ENCODE assay signal across 12 cellular contexts in the genomic region with DNA sequence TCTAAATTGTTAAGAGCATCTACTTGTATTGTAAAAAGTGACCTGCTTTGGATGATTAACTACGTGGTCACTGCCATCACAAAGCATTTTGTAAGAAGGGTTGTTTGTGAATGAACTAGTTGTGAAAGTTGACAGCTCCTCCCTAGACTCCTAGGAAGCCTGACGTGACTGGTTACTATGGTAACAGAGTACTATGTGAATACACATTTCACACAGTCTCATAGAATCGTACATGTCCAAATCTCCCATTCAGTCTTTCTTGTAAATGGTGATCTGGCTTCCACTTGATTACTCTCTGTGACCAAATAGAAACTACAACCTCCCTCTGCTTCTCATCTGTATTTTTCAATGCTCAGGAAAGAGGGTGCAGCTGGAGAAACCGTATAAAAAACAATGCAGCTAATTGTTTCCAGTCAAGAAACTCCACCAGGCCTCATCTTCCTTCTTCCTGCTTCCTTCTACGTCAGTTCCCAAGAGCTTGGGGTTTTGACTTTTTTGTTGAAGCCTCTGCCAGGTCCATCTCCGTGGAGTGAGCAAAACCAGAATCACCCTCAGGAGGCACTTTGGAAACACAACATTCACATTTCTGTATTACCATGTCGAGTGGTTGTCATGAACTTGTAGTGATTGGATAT.
DNase-seq lines count a peak whose midpoint lies in the region; ATAC-seq, FAIRE-seq and TF ChIP-seq lines count a peak whose summit lies in the region.
"Had no signal": no experiment of that assay in that cellular context is flagged by ENCODE, and none has a peak within 500 bp of the region (broad histone marks: within the 10 kb centered on the region; RNA-seq: fewer than 3 reads in every experiment).

No MANE protein-coding gene starts in this region.

- intact Hi-C loops in GM12878 (cut with micrococcal nuclease; ENCODE audit: unreplicated experiment), result no loop called here
- intact Hi-C loops in psoas muscle (cut with DNase I), result no loop called here
- intact Hi-C loops in activated T-helper 2 cell treated with anti-CD3 and anti-CD28 coated beads, Interferon-gamma antibody, Interleukin-2, Interleukin-4, amounts not matched to agents 10 μg/mL and 5 μg/mL and 100 μg/mL, durations not matched to agents 14 hours and 24 hours and 36 hours (cut with micrococcal nuclease), result no loop called here

- RAD21 ChIA-PET in GM12878 (lab: Charles Lee; ENCODE audit: unreplicated experiment), result no interaction called here

- H3K27ac ChIP-seq in GM12878 (ENCODE audit: control insufficient read depth, insufficient read depth) (no peak overlapping the region), psoas muscle (no peak overlapping the region), small intestine (ENCODE audit: low read depth in 1 of 2, low read length in 1 of 2) (no peak overlapping the region)
- H3K27ac ChIP-seq: gastroesophageal sphincter had no signal

- H3K4me2 ChIP-seq in GM12878 (ENCODE audit: control insufficient read depth, insufficient read depth), result no peak overlapping the region

- peaks cover 7% of the 10 kb centered on the region for H3K9me3 Mint-ChIP-seq in type B pancreatic cell
- no peaks in the 10 kb centered on the region for H3K9me3 Mint-ChIP-seq in activated T-helper 2 cell treated with anti-CD3 and anti-CD28 coated beads, Interferon-gamma antibody, Interleukin-2, Interleukin-4, amounts not matched to agents 10 μg/mL and 5 μg/mL and 100 μg/mL, durations not matched to agents 14 hours and 24 hours and 36 hours

- no peaks in the 10 kb centered on the region for H3K27me3 Mint-ChIP-seq in type B pancreatic cell
- H3K27me3 Mint-ChIP-seq in activated T-helper 2 cell treated with anti-CD3 and anti-CD28 coated beads, Interferon-gamma antibody, Interleukin-2, Interleukin-4, amounts not matched to agents 10 μg/mL and 5 μg/mL and 100 μg/mL, durations not matched to agents 14 hours and 24 hours and 36 hours (ENCODE audit: low read depth), result no peaks in the 10 kb centered on the region

- H4K20me1 ChIP-seq in GM12878 (ENCODE audit: control insufficient read depth, insufficient read depth), result no peaks in the 10 kb centered on the region

- H3K9me3 ChIP-seq in GM12878 (replicated peaks; ENCODE audit: control insufficient read depth, insufficient read depth, low read length) (no peaks in the 10 kb centered on the region), psoas muscle (no peaks in the 10 kb centered on the region), small intestine (ENCODE audit: control insufficient read depth, low read depth) (no peaks in the 10 kb centered on the region)
- H3K9me3 ChIP-seq: BE2C, gastroesophageal sphincter had no signal

- FAIRE-seq in GM12878 (lab: Jason Lieb, UNC), result no peak
- FAIRE-seq in small intestine (lab: Jason Lieb, UNC), result no peak

- CTCF ChIA-PET in GM12878 (lab: Yijun Ruan, JAX), result no interaction called here

- H3K36me3 ChIP-seq in GM12878 (ENCODE audit: control insufficient read depth in 2 of 2, insufficient read depth in 2 of 2, low read length in 1 of 2), result no peaks in the 10 kb centered on the region
- no peaks in the 10 kb centered on the region for H3K36me3 ChIP-seq in psoas muscle (ENCODE audit: insufficient read depth in 1 of 2, low read depth in 1 of 2)
- H3K36me3 ChIP-seq in small intestine (ENCODE audit: control insufficient read depth in 2 of 2, insufficient read depth in 2 of 2, low read length in 2 of 2), result no peaks in the 10 kb centered on the region
- H3K36me3 ChIP-seq: BE2C, gastroesophageal sphincter had no signal

- no peak for TF ChIP-seq CTCF in GM12878 (IDR thresholded peaks at IDR 0.05 in 2 of 3, conservative IDR thresholded peaks at IDR 0.05 in 1 of 3; ENCODE audit: control insufficient read depth in 2 of 3, extremely low read depth in 1 of 3, insufficient read depth in 1 of 3, low read depth in 3 of 3, low read length in 3 of 3)
- TF ChIP-seq CTCF in type B pancreatic cell (conservative IDR thresholded peaks at IDR 0.05), result no peak
- no peak for TF ChIP-seq CTCF in psoas muscle (IDR thresholded peaks at IDR 0.05)

- H3K4me3 ChIP-seq in GM12878 (no peak overlapping the region), psoas muscle (no peak overlapping the region), small intestine (ENCODE audit: low read depth in 1 of 2, low read length in 2 of 2) (no peak overlapping the region)
- H3K4me3 ChIP-seq: gastroesophageal sphincter had no signal

- 3% methylated on average over 7 of the region's 7 CpGs for WGBS in GM12878 (ENCODE audit: insufficient coverage, insufficient replicate concordance, low lambda C conversion rate, missing lambda C conversion rate)
- WGBS in psoas muscle, 3 donors, result 49 to 53% (median 53%) methylated on average over 7 of the region's 7 CpGs
- WGBS in small intestine, 3 donors, result 54 to 60% (median 58%) methylated on average over 7 of the region's 7 CpGs

- peak overlapping the region; percentile 40 for H3K4me3 Mint-ChIP-seq in type B pancreatic cell
- no peak overlapping the region for H3K4me3 Mint-ChIP-seq in activated T-helper 2 cell treated with anti-CD3 and anti-CD28 coated beads, Interferon-gamma antibody, Interleukin-2, Interleukin-4, amounts not matched to agents 10 μg/mL and 5 μg/mL and 100 μg/mL, durations not matched to agents 14 hours and 24 hours and 36 hours (ENCODE audit: low read depth)

- H3K4me1 Mint-ChIP-seq in type B pancreatic cell (ENCODE audit: unreplicated experiment), result peaks cover 13% of the 10 kb centered on the region
- no peaks in the 10 kb centered on the region for H3K4me1 Mint-ChIP-seq in activated T-helper 2 cell treated with anti-CD3 and anti-CD28 coated beads, Interferon-gamma antibody, Interleukin-2, Interleukin-4, amounts not matched to agents 10 μg/mL and 5 μg/mL and 100 μg/mL, durations not matched to agents 14 hours and 24 hours and 36 hours (ENCODE audit: low read depth)

- H2AFZ ChIP-seq in GM12878 (ENCODE audit: control insufficient read depth, low read depth, low read length), result no peak overlapping the region

- POLR2A ChIA-PET in GM12878 (lab: Charles Lee), result no interaction called here

- H3K79me2 ChIP-seq in GM12878 (ENCODE audit: control insufficient read depth, insufficient read depth, low read length), result no peaks in the 10 kb centered on the region

- no peak for TF ChIP-seq RAD21 in GM12878 (IDR thresholded peaks at IDR 0.05; ENCODE audit: insufficient read depth, low read depth, low read length)

- peak overlapping the region; percentile 13 for H3K27ac Mint-ChIP-seq in type B pancreatic cell
- H3K27ac Mint-ChIP-seq in activated T-helper 2 cell treated with anti-CD3 and anti-CD28 coated beads, Interferon-gamma antibody, Interleukin-2, Interleukin-4, amounts not matched to agents 10 μg/mL and 5 μg/mL and 100 μg/mL, durations not matched to agents 14 hours and 24 hours and 36 hours, result no peak overlapping the region

- SMC1A ChIA-PET in GM12878 (lab: Charles Lee; ENCODE audit: uncharacterized antibody, unreplicated experiment), result no interaction called here

- H3K9ac ChIP-seq in GM12878 (ENCODE audit: control insufficient read depth, insufficient read depth, low read length), result no peak overlapping the region

- TF ChIP-seq EP300 in GM12878 (IDR thresholded peaks at IDR 0.05; ENCODE audit: borderline replicate concordance in 1 of 2, control insufficient read depth in 1 of 2, low read depth in 2 of 2, low read length in 2 of 2), result no peak

- TF ChIP-seq POLR2A in GM12878 (IDR thresholded peaks at IDR 0.05; ENCODE audit: low read depth, low read length), result no peak

- H3K36me3 Mint-ChIP-seq in type B pancreatic cell, result no peaks in the 10 kb centered on the region
- H3K36me3 Mint-ChIP-seq in activated T-helper 2 cell treated with anti-CD3 and anti-CD28 coated beads, Interferon-gamma antibody, Interleukin-2, Interleukin-4, amounts not matched to agents 10 μg/mL and 5 μg/mL and 100 μg/mL, durations not matched to agents 14 hours and 24 hours and 36 hours (ENCODE audit: low read depth), result no peaks in the 10 kb centered on the region

- ATAC-seq in GM12878, result no peak
- no peak for ATAC-seq in psoas muscle
- ATAC-seq: gastroesophageal sphincter; stimulated activated naive CD8-positive, alpha-beta T cell treated with anti-CD3 and anti-CD28 coated beads, Interleukin-15, Interleukin-2, amounts not matched to agents 100 U/mL and 50 U/mL, for 24 hours had no signal

- in situ Hi-C loops in GM12878 (cut with MboI), result no loop called here

- H3K4me1 ChIP-seq in GM12878 (ENCODE audit: control insufficient read depth, insufficient read depth, low read length) (no peaks in the 10 kb centered on the region), psoas muscle (no peaks in the 10 kb centered on the region), small intestine (ENCODE audit: control insufficient read depth in 2 of 2, insufficient read depth in 1 of 2, low read depth in 1 of 2, low read length in 1 of 2) (no peaks in the 10 kb centered on the region)
- H3K4me1 ChIP-seq: gastroesophageal sphincter had no signal

- peak; percentile 36 for DNase-seq in NCI-H82 (lab: John Stamatoyannopoulos, UW)
- DNase-seq in NCI-H82 treated with DMSO at 0.1 percent for 48 hours (lab: John Stamatoyannopoulos, UW; ENCODE audit: unreplicated experiment), result no peak
- no peak for DNase-seq in GM12878 (ENCODE audit: low read depth, low spot score)
- DNase-seq in kidney glomerular epithelial cell (lab: John Stamatoyannopoulos, UW), result peak; percentile 61
- DNase-seq in type B pancreatic cell (ENCODE audit: extremely low spot score, unreplicated experiment), result no peak
- no peak for DNase-seq in psoas muscle
- DNase-seq in small intestine, result no peak
- DNase-seq in activated T-helper 2 cell treated with anti-CD3 and anti-CD28 coated beads, Interferon-gamma antibody, Interleukin-2, Interleukin-4, amounts not matched to agents 10 μg/mL and 5 μg/mL and 100 μg/mL, durations not matched to agents 14 hours and 24 hours and 36 hours (ENCODE audit: low spot score), result no peak
- DNase-seq: BE2C; stimulated activated naive CD8-positive, alpha-beta T cell treated with anti-CD3 and anti-CD28 coated beads, Interleukin-15, Interleukin-2, amounts not matched to agents 100 U/mL and 50 U/mL, for 24 hours; T-helper 1 cell had no signal

- no peaks in the 10 kb centered on the region for H3K27me3 ChIP-seq in GM12878 (replicated peaks in 1 of 2; ENCODE audit: control insufficient read depth in 2 of 2, insufficient read depth in 2 of 2, low read length in 1 of 2)
- no peaks in the 10 kb centered on the region for H3K27me3 ChIP-seq in psoas muscle (ENCODE audit: insufficient read depth in 3 of 3, low read length in 2 of 3)
- H3K27me3 ChIP-seq in small intestine (ENCODE audit: control insufficient read depth in 2 of 2, insufficient read depth in 2 of 2, low read length in 2 of 2), result no peaks in the 10 kb centered on the region
- H3K27me3 ChIP-seq: BE2C, gastroesophageal sphincter had no signal

- BruUV-seq in GM12878 (replicated peaks; lab: Mats Ljungman, UMichigan), result no TSS peak

Comparison
In these comparisons a context has a peak if more than half of its experiments do, and no peak if none do; other contexts are left out.
1. DNase-seq: peak in NCI-H82 (single experiment) and kidney glomerular epithelial cell (single experiment); none in NCI-H82 treated with DMSO at 0.1 percent for 48 hours (single experiment), GM12878 (single experiment), type B pancreatic cell (single experiment), psoas muscle (0 of 2), small intestine (single experiment) and activated T-helper 2 cell treated with anti-CD3 and anti-CD28 coated beads, Interferon-gamma antibody, Interleukin-2, Interleukin-4, amounts not matched to agents 10 μg/mL and 5 μg/mL and 100 μg/mL, durations not matched to agents 14 hours and 24 hours and 36 hours (single experiment).